1 cellular context compared by ENCODE assay signal in the genomic region with DNA sequence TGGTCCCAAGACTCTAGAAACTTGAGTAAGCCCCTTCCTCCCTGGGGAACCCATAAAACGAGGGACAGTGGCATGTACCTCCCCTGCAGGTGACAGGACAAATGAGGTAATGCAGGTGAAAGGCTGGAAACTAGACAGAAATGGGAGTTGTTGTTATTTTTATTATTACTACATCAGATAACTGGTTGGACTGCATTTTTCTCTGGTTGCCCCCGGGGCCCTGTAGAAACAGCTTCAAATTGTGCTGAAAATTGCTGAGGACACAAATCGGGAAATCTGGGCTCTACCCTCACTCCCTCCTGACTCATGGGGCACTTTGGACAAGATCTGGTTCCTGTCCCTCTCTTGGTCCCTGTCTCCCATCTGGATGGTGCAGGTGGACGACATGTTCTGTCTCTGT.
TF ChIP-seq lines count a peak whose summit lies in the region.

No MANE protein-coding gene starts in this region.

TF ChIP-seq in K562, 482 proteins besides CTCF, POLR2A, EP300 and RAD21 (continued from another document):
- TF ChIP-seq XRCC4 (IDR thresholded peaks at IDR 0.05; ENCODE audit: extremely low read depth, insufficient read depth, insufficient read length), result no peak
